Comparison of ENCODE assay signal across 10 cellular contexts in genomic region chr17:36103401-36103975, GRCh38. TPM values are rescaled to one million over a fixed set of nuclear protein-coding genes. Genes with fewer than 3 reads are reported as not detected.
A peak's percentile ranks its signal among the peaks of the same experiment; 100 is the strongest.
DNase-seq lines count a peak whose midpoint lies in the region; ATAC-seq, FAIRE-seq and TF ChIP-seq lines count a peak whose summit lies in the region.
"Not testable (repeated sequence)": the region's sequence is repeated elsewhere in the genome, so short reads cannot be mapped to it uniquely, and the experiment has no call there.
"Had no signal": no experiment of that assay in that cellular context is flagged by ENCODE, and none has a peak within 500 bp of the region (broad histone marks: within the 10 kb centered on the region; RNA-seq: fewer than 3 reads in every experiment).

TSS of gene CCL4 (plus strand) at chr17:36103827. CDS start at chr17:36103906, 79 bp downstream.

- not testable (repeated sequence) for TF ChIP-seq POLR2A in HepG2 (IDR thresholded peaks at IDR 0.05; ENCODE audit: insufficient read depth in 1 of 2, low read depth in 2 of 2, low read length in 2 of 2)

- peak; percentile 80 for ATAC-seq in GM18498 (IDR thresholded peaks at IDR 0.05; ENCODE audit: unreplicated experiment)
- ATAC-seq in GM19468 (IDR thresholded peaks at IDR 0.05; ENCODE audit: extremely low read depth, unreplicated experiment), result peak; percentile 71
- ATAC-seq in HG02885 (IDR thresholded peaks at IDR 0.05; ENCODE audit: poor library complexity, unreplicated experiment), result peak; percentile 73
- ATAC-seq in HG03558 (IDR thresholded peaks at IDR 0.05; ENCODE audit: extremely low read depth, unreplicated experiment), result peak; percentile 39
- ATAC-seq in HepG2, result not testable (repeated sequence)
- ATAC-seq in stimulated activated naive B cell treated with anti-CD40 and anti-IgM and Interleukin-4, amounts not matched to agents 10 μg/mL and 1 μg/mL and 100 μg/mL, for 72 hours (replicated peaks), result peak; percentile 89 to 94

- TF ChIP-seq CTCF in HepG2 (CRISPR knock-in tag; IDR thresholded peaks at IDR 0.05), result not testable (repeated sequence)

- FAIRE-seq in HepG2 (lab: Jason Lieb, UNC), result not testable (repeated sequence)

- H3K79me2 ChIP-seq in HepG2 (ENCODE audit: insufficient read depth, low read length), result not testable (repeated sequence)

- not testable (repeated sequence) for DNase-seq in activated T-helper 2 cell treated with anti-CD3 and anti-CD28 coated beads, Interferon-gamma antibody, Interleukin-2, Interleukin-4, amounts not matched to agents 10 μg/mL and 5 μg/mL and 100 μg/mL, durations not matched to agents 14 hours and 24 hours and 36 hours (ENCODE audit: low spot score); HepG2 (ENCODE audit: low spot score)
- DNase-seq in stimulated activated naive B cell treated with anti-CD40 and anti-IgM and Interleukin-4, amounts not matched to agents 10 μg/mL and 1 μg/mL and 100 μg/mL, for 72 hours, result peak; percentile 75

- not testable (repeated sequence) for H3K9me3 Mint-ChIP-seq in activated T-helper 2 cell treated with anti-CD3 and anti-CD28 coated beads, Interferon-gamma antibody, Interleukin-2, Interleukin-4, amounts not matched to agents 10 μg/mL and 5 μg/mL and 100 μg/mL, durations not matched to agents 14 hours and 24 hours and 36 hours; stimulated activated naive B cell treated with anti-CD40 and anti-IgM and Interleukin-4, amounts not matched to agents 10 μg/mL and 1 μg/mL and 100 μg/mL, for 72 hours

- peak within 1 kb of the TSS; percentile 66 for H3K4me3 Mint-ChIP-seq in activated T-helper 2 cell treated with anti-CD3 and anti-CD28 coated beads, Interferon-gamma antibody, Interleukin-2, Interleukin-4, amounts not matched to agents 10 μg/mL and 5 μg/mL and 100 μg/mL, durations not matched to agents 14 hours and 24 hours and 36 hours (ENCODE audit: low read depth)
- H3K4me3 Mint-ChIP-seq in stimulated activated naive B cell treated with anti-CD40 and anti-IgM and Interleukin-4, amounts not matched to agents 10 μg/mL and 1 μg/mL and 100 μg/mL, for 72 hours, result peak within 1 kb of the TSS; percentile 84 to 94

- H3K27me3 Mint-ChIP-seq in activated T-helper 2 cell treated with anti-CD3 and anti-CD28 coated beads, Interferon-gamma antibody, Interleukin-2, Interleukin-4, amounts not matched to agents 10 μg/mL and 5 μg/mL and 100 μg/mL, durations not matched to agents 14 hours and 24 hours and 36 hours (ENCODE audit: low read depth), result peaks cover 18% of the 10 kb centered on the region
- not testable (repeated sequence) for H3K27me3 Mint-ChIP-seq in stimulated activated naive B cell treated with anti-CD40 and anti-IgM and Interleukin-4, amounts not matched to agents 10 μg/mL and 1 μg/mL and 100 μg/mL, for 72 hours

- TF ChIP-seq RAD21 in HepG2 (CRISPR knock-in tag; IDR thresholded peaks at IDR 0.05), result not testable (repeated sequence)

- intact Hi-C loops in T-helper 1 cell treated with Interleukin-12 subunit alpha and Interleukin-12 subunit beta and Interleukin-4 antibody, amounts not matched to agents 30 ng/mL and 1 ng/mL, for 36 hours (cut with micrococcal nuclease); activated T-helper 2 cell treated with anti-CD3 and anti-CD28 coated beads, Interferon-gamma antibody, Interleukin-2, Interleukin-4, amounts not matched to agents 10 μg/mL and 5 μg/mL and 100 μg/mL, durations not matched to agents 14 hours and 24 hours and 36 hours (cut with micrococcal nuclease); HepG2 (cut with micrococcal nuclease; ENCODE audit: unreplicated experiment): not testable (repeated sequence)

- CTCF ChIA-PET in HepG2 (lab: Yijun Ruan, JAX; ENCODE audit: low intra/inter-chr PET ratio, low total read pairs), result not testable (repeated sequence)

- not testable (repeated sequence) for H3K27ac ChIP-seq in HepG2 (ENCODE audit: extremely low read length, insufficient read depth, low read length)

- H3K36me3 ChIP-seq in HepG2 (replicated peaks in 1 of 2; ENCODE audit: control insufficient read depth in 1 of 2, insufficient read depth in 2 of 2, low read length in 2 of 2), result not testable (repeated sequence)

- not testable (repeated sequence) for H3K4me1 ChIP-seq in HepG2 (ENCODE audit: insufficient read depth, low read length)

- 43% methylated on average over 6 of the region's 6 CpGs for WGBS in HepG2 (ENCODE audit: low lambda C conversion rate)

- H3K27ac Mint-ChIP-seq in activated T-helper 2 cell treated with anti-CD3 and anti-CD28 coated beads, Interferon-gamma antibody, Interleukin-2, Interleukin-4, amounts not matched to agents 10 μg/mL and 5 μg/mL and 100 μg/mL, durations not matched to agents 14 hours and 24 hours and 36 hours, result peak within 1 kb of the TSS; percentile 34
- H3K27ac Mint-ChIP-seq in stimulated activated naive B cell treated with anti-CD40 and anti-IgM and Interleukin-4, amounts not matched to agents 10 μg/mL and 1 μg/mL and 100 μg/mL, for 72 hours, result peak within 1 kb of the TSS; percentile 96

- in situ Hi-C loops in HepG2 (cut with HindIII; ENCODE audit: extremely low pct_ligation_motif_present, low pct_unique_long_range_greater_than_20kb), result loop anchor here (10.0 kb wide), 1 partner anchor 59 kb away; no protein-coding TSS in a partner anchor

- POLR2A ChIA-PET in HepG2 (lab: Yijun Ruan, JAX), result not testable (repeated sequence)

- not testable (repeated sequence) for H3K4me2 ChIP-seq in HepG2 (ENCODE audit: low read depth, low read length)

- not testable (repeated sequence) for H3K27me3 ChIP-seq in HepG2 (ENCODE audit: control insufficient read depth in 1 of 2, insufficient read depth in 2 of 2, low read length in 2 of 2)

- H3K4me1 Mint-ChIP-seq in activated T-helper 2 cell treated with anti-CD3 and anti-CD28 coated beads, Interferon-gamma antibody, Interleukin-2, Interleukin-4, amounts not matched to agents 10 μg/mL and 5 μg/mL and 100 μg/mL, durations not matched to agents 14 hours and 24 hours and 36 hours (ENCODE audit: low read depth), result peaks cover 16% of the 10 kb centered on the region
- peaks cover 53 to 81% of the 10 kb centered on the region in 2 donors for H3K4me1 Mint-ChIP-seq in stimulated activated naive B cell treated with anti-CD40 and anti-IgM and Interleukin-4, amounts not matched to agents 10 μg/mL and 1 μg/mL and 100 μg/mL, for 72 hours

- not testable (repeated sequence) for H4K20me1 ChIP-seq in HepG2 (ENCODE audit: insufficient read depth, low read length)

- not testable (repeated sequence) for H3K36me3 Mint-ChIP-seq in activated T-helper 2 cell treated with anti-CD3 and anti-CD28 coated beads, Interferon-gamma antibody, Interleukin-2, Interleukin-4, amounts not matched to agents 10 μg/mL and 5 μg/mL and 100 μg/mL, durations not matched to agents 14 hours and 24 hours and 36 hours (ENCODE audit: low read depth)
- H3K36me3 Mint-ChIP-seq in stimulated activated naive B cell treated with anti-CD40 and anti-IgM and Interleukin-4, amounts not matched to agents 10 μg/mL and 1 μg/mL and 100 μg/mL, for 72 hours, result peaks cover 8 to 20% of the 10 kb centered on the region in 2 donors

- TF ChIP-seq EP300 in HepG2 (IDR thresholded peaks at IDR 0.05; ENCODE audit: low read depth in 2 of 2, low read length in 2 of 2); HepG2 (CRISPR knock-in tag; IDR thresholded peaks at IDR 0.05; ENCODE audit: borderline replicate concordance): not testable (repeated sequence)

- BruUV-seq in HepG2 (replicated peaks; lab: Mats Ljungman, UMichigan), result not testable (repeated sequence)

- H3K9ac ChIP-seq in HepG2 (ENCODE audit: insufficient read depth, low read depth, low read length), result not testable (repeated sequence)

- H2AFZ ChIP-seq in HepG2 (ENCODE audit: low read length), result not testable (repeated sequence)

- not testable (repeated sequence) for H3K4me3 ChIP-seq in HepG2 (replicated peaks in 1 of 3; ENCODE audit: insufficient read depth in 1 of 3, low read depth in 2 of 3, low read length in 3 of 3)

- H3K9me3 ChIP-seq in HepG2 (ENCODE audit: low read length), result not testable (repeated sequence)

TF ChIP-seq in HepG2, 621 proteins besides CTCF, POLR2A, EP300 and RAD21:
- TF ChIP-seq CREB1 (IDR thresholded peaks at IDR 0.05), result peak; percentile 80
- TF ChIP-seq CREB1, ATF7 (CRISPR knock-in tag; IDR thresholded peaks at IDR 0.05): not testable (repeated sequence)
- peak; percentile 95 for TF ChIP-seq ATF7 (IDR thresholded peaks at IDR 0.05)

RNA-seq across cellular contexts. Expression of gene CCL4, which starts in this region (rescaled TPM):
- total RNA-seq in T-helper 1 cell treated with Interleukin-12 subunit alpha and Interleukin-12 subunit beta and Interleukin-4 antibody, amounts not matched to agents 30 ng/mL and 1 ng/mL, for 36 hours, result 101 and 115 TPM in 2 replicates
- 136 and 150 TPM in 2 replicates for total RNA-seq in activated T-helper 2 cell treated with anti-CD3 and anti-CD28 coated beads, Interferon-gamma antibody, Interleukin-2, Interleukin-4, amounts not matched to agents 10 μg/mL and 5 μg/mL and 100 μg/mL, durations not matched to agents 14 hours and 24 hours and 36 hours
- total RNA-seq in HepG2 (2016; rRNA removed; fragmentation: Illumina TruSeq; extraction: Trizol), result not detected in 2 replicates
- total RNA-seq in HepG2 (2016; cell fraction: cytosol; rRNA removed; fragmentation: Illumina TruSeq; extraction: Trizol; ENCODE audit: low read depth), result not detected in 2 replicates
- not detected in 2 replicates for total RNA-seq in HepG2 (2016; cell fraction: insoluble cytoplasmic fraction; rRNA removed; fragmentation: Illumina TruSeq; extraction: Trizol)
- total RNA-seq in HepG2 (2016; cell fraction: membrane; rRNA removed; fragmentation: Illumina TruSeq; extraction: Trizol), result not detected in 2 replicates
- total RNA-seq in HepG2 (2016; cell fraction: nucleus; rRNA removed; fragmentation: Illumina TruSeq; extraction: Trizol), result not detected in 2 replicates
- not detected in 2 replicates for polyA plus RNA-seq in HepG2 (2011; rRNA removed)
- not detected in 2 replicates for polyA plus RNA-seq in HepG2 (2011; cell fraction: cytosol; rRNA removed)
- polyA plus RNA-seq in HepG2 (2011; cell fraction: nucleus; rRNA removed), result 0.26 TPM in 1 of 2 replicates, not detected in the other
- polyA plus RNA-seq in HepG2 (2012), result not detected in 2 replicates
- polyA plus RNA-seq in HepG2 (2016; cell fraction: cytosol; fragmentation: Illumina TruSeq; extraction: Trizol; ENCODE audit: low read depth), result not detected in 2 replicates
- not detected in 2 replicates for polyA plus RNA-seq in HepG2 (2016; cell fraction: insoluble cytoplasmic fraction; fragmentation: Illumina TruSeq; extraction: Trizol; ENCODE audit: low read depth)
- polyA plus RNA-seq in HepG2 (2016; cell fraction: membrane; fragmentation: Illumina TruSeq; extraction: Trizol; ENCODE audit: low read depth), result not detected in 2 replicates
- not detected in 2 replicates for polyA plus RNA-seq in HepG2 (2016; cell fraction: nucleus; fragmentation: Illumina TruSeq; extraction: Trizol; ENCODE audit: insufficient read depth, low read depth)
- polyA minus RNA-seq in HepG2 (2011; rRNA and poly(A)+ RNA removed; ENCODE audit: low replicate concordance), result 0.47 TPM in 1 of 2 replicates, not detected in the other
- not detected in 2 replicates for polyA minus RNA-seq in HepG2 (2011; cell fraction: cytosol; rRNA and poly(A)+ RNA removed)
- not detected in 2 replicates for polyA minus RNA-seq in HepG2 (2011; cell fraction: nucleus; rRNA and poly(A)+ RNA removed)
- total RNA-seq: NCI-H460, SJCRH30 had no signal

Comparison
In these comparisons a context has a peak if more than half of its experiments do, and no peak if none do; other contexts are left out.
1. RNA of gene CCL4 (total RNA-seq): 136 to 150 TPM in activated T-helper 2 cell treated with anti-CD3 and anti-CD28 coated beads, Interferon-gamma antibody, Interleukin-2, Interleukin-4, amounts not matched to agents 10 μg/mL and 5 μg/mL and 100 μg/mL, durations not matched to agents 14 hours and 24 hours and 36 hours and 101 to 115 TPM in T-helper 1 cell treated with Interleukin-12 subunit alpha and Interleukin-12 subunit beta and Interleukin-4 antibody, amounts not matched to agents 30 ng/mL and 1 ng/mL, for 36 hours; not detected in HepG2; every median in the first group is over 100 times any median in the second.